Comparison of ENCODE assay signal across 8 cellular contexts in the genomic region with DNA sequence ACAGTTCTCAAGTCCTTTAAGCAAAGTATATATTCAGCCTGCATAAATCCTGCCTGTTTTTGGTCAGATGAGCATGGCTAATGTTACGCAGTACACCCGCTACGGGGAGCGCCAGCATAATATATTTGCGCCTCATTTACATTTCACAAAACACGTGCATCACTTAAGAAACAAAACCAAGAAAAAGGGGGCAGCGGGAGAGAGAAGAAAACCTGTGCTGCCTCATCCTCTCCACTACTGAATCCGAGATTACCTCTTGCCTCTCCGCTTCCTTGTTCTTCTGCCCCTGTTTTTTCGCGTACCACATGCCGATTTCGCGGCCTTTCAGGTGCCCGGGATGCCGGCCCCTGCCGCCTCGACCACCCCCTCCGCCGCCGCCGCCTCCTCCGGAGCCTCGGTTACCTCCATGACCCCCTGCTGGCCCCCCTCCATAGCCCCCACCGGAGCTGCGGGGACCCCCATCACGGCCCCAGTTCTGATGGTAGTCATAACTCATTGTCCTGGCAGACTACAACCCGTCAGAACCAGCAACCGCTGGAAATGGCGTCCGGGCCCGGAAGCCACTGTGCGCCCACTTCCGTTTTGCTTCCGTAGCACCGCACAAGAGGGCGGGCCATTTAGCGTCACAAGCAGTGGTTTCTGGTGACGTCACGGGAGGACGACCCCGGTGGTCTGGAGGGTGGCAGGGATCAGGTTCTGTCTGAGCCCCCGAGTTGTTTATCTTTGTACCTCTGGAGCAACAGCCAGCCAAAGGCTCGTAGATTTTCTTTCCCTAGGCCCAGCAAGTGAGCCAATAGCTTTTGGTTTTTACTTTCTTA.
A peak's percentile ranks its signal among the peaks of the same experiment; 100 is the strongest.
DNase-seq lines count a peak whose midpoint lies in the region; ATAC-seq and TF ChIP-seq lines count a peak whose summit lies in the region.

A gene with protein sequence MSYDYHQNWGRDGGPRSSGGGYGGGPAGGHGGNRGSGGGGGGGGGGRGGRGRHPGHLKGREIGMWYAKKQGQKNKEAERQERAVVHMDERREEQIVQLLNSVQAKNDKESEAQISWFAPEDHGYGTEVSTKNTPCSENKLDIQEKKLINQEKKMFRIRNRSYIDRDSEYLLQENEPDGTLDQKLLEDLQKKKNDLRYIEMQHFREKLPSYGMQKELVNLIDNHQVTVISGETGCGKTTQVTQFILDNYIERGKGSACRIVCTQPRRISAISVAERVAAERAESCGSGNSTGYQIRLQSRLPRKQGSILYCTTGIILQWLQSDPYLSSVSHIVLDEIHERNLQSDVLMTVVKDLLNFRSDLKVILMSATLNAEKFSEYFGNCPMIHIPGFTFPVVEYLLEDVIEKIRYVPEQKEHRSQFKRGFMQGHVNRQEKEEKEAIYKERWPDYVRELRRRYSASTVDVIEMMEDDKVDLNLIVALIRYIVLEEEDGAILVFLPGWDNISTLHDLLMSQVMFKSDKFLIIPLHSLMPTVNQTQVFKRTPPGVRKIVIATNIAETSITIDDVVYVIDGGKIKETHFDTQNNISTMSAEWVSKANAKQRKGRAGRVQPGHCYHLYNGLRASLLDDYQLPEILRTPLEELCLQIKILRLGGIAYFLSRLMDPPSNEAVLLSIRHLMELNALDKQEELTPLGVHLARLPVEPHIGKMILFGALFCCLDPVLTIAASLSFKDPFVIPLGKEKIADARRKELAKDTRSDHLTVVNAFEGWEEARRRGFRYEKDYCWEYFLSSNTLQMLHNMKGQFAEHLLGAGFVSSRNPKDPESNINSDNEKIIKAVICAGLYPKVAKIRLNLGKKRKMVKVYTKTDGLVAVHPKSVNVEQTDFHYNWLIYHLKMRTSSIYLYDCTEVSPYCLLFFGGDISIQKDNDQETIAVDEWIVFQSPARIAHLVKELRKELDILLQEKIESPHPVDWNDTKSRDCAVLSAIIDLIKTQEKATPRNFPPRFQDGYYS (minus strand): TSS at position 567 of the 818 bp plus-strand sequence. CDS start 71 bp downstream, at position 496.

- H3F3A ChIP-seq in OCI-LY1 (ENCODE audit: insufficient read depth, low read length), result no peaks in the 10 kb centered on the region

- no peaks in the 10 kb centered on the region for H3K27me3 ChIP-seq in OCI-LY1 (ENCODE audit: insufficient read depth, low read length)

- DNase-seq in D341Med (ENCODE audit: low spot score) (peak; percentile 93), HuH-7 (ENCODE audit: low spot score) (peak; percentile 71), epidermal melanocyte (ENCODE audit: insufficient read length, low spot score) (peak; percentile 69), middle frontal gyrus (ENCODE audit: extremely low spot score, low spot score) (peak; percentile 88)
- DNase-seq in activated CD8-positive, alpha-beta memory T cell treated with anti-CD3 and anti-CD28 coated beads, Interleukin-2, amount 50 U/mL, for 48 hours, result peak; percentile 93
- peak; percentile 79 to 85 for DNase-seq in stimulated activated CD8-positive, alpha-beta memory T cell treated with anti-CD3 and anti-CD28 coated beads, Interleukin-2, amount 100 ng/mL, for 48 hours (ENCODE audit: low read depth in 2 of 2)

- no peak for TF ChIP-seq CTCF in OCI-LY1 (IDR thresholded peaks at IDR 0.05; ENCODE audit: low read length)

- H3K79me2 ChIP-seq in OCI-LY1 (ENCODE audit: insufficient read depth, low read length), result peaks cover 50% of the 10 kb centered on the region

- peak within 1 kb of the TSS; percentile 60 for H3K27ac ChIP-seq in OCI-LY1 (ENCODE audit: low read depth, low read length, poor library complexity, severe bottlenecking)

- H4K20me1 ChIP-seq in OCI-LY1 (ENCODE audit: insufficient read depth, low read length), result no peaks in the 10 kb centered on the region

- peaks cover 7% of the 10 kb centered on the region; the same call in 1 of the 2 replicates for H3K9me3 ChIP-seq in OCI-LY1 (ENCODE audit: low read length)

- H3K9me2 ChIP-seq in OCI-LY1 (ENCODE audit: low read depth, low read length), result no peaks in the 10 kb centered on the region

- peak within 1 kb of the TSS; percentile 83 for H3K9ac ChIP-seq in OCI-LY1 (ENCODE audit: low read length)

- ATAC-seq in GM21515 (IDR thresholded peaks at IDR 0.05; ENCODE audit: unreplicated experiment), result peak; percentile 97

- H3K36me3 ChIP-seq in OCI-LY1 (ENCODE audit: insufficient read depth, low read length), result peaks cover 37% of the 10 kb centered on the region

- peaks cover 50% of the 10 kb centered on the region for H3K4me1 ChIP-seq in OCI-LY1 (ENCODE audit: insufficient read depth, low read length, severe bottlenecking)

- peak within 1 kb of the TSS; percentile 84 for H3K4me3 ChIP-seq in OCI-LY1 (ENCODE audit: low read depth, low read length, poor library complexity, severe bottlenecking)

- H3K4me2 ChIP-seq in OCI-LY1 (ENCODE audit: low read length), result peak within 1 kb of the TSS; percentile 78

- peak within 1 kb of the TSS; percentile 44 for H2AFZ ChIP-seq in OCI-LY1 (ENCODE audit: low read length)

Comparison
In these comparisons a context has a peak if more than half of its experiments do, and no peak if none do; other contexts are left out.
1. Peak in every context shown above with its lines: DNase-seq, ATAC-seq, H3K4me3 ChIP-seq and H3K27ac ChIP-seq.